ENCODE assay signal across 7 cellular contexts in genomic region chr3:156643729-156644389, GRCh38. TPM values are rescaled to one million over a fixed set of nuclear protein-coding genes. Genes with fewer than 3 reads are reported as not detected.
DNase-seq lines count a peak whose midpoint lies in the region; ATAC-seq, FAIRE-seq and TF ChIP-seq lines count a peak whose summit lies in the region.

No MANE protein-coding gene starts in this region.

- intact Hi-C loops in GM12878 (cut with micrococcal nuclease; ENCODE audit: unreplicated experiment): loop anchor here (2.0 kb wide), 1 partner anchor 21 kb away; no protein-coding TSS in a partner anchor

- no peaks in the 10 kb centered on the region for H3K27me3 ChIP-seq in GM12878 (replicated peaks in 1 of 2; ENCODE audit: control insufficient read depth in 2 of 2, insufficient read depth in 2 of 2, low read length in 1 of 2)

- no peaks in the 10 kb centered on the region for H3K36me3 ChIP-seq in HEK293 (ENCODE audit: control insufficient read depth in 2 of 2, insufficient read depth in 1 of 2, low read length in 2 of 2)
- H3K36me3 ChIP-seq in GM12878 (ENCODE audit: control insufficient read depth in 2 of 2, insufficient read depth in 2 of 2, low read length in 1 of 2): no peaks in the 10 kb centered on the region

- TF ChIP-seq CTCF in HEK293 (tag by site-specific recombination; IDR thresholded peaks at IDR 0.05) (no peak), GM12878 (IDR thresholded peaks at IDR 0.05 in 2 of 3, conservative IDR thresholded peaks at IDR 0.05 in 1 of 3; ENCODE audit: control insufficient read depth in 2 of 3, extremely low read depth in 1 of 3, insufficient read depth in 1 of 3, low read depth in 3 of 3, low read length in 3 of 3) (no peak), RWPE1 (conservative IDR thresholded peaks at IDR 0.05; ENCODE audit: low read depth) (no peak)

- WGBS in GM12878 (ENCODE audit: insufficient coverage, insufficient replicate concordance, low lambda C conversion rate, missing lambda C conversion rate): 17% methylated on average over 6 of the region's 6 CpGs

- H3K4me2 ChIP-seq in GM12878 (ENCODE audit: control insufficient read depth, insufficient read depth): peak overlapping the region; percentile 85

- peak; percentile 57 for FAIRE-seq in GM12878 (lab: Jason Lieb, UNC)

- H3K4me1 ChIP-seq in HEK293 (ENCODE audit: control insufficient read depth, insufficient read depth, low read length) (no peaks in the 10 kb centered on the region), GM12878 (ENCODE audit: control insufficient read depth, insufficient read depth, low read length) (peaks cover 26% of the 10 kb centered on the region)

- CTCF ChIA-PET in HEK293 (lab: Yijun Ruan, JAX): no interaction called here
- CTCF ChIA-PET in GM12878 (lab: Yijun Ruan, JAX): interaction anchor here (0.6 to 5.7 kb wide), 8 partner anchors 12 to 90 kb away, joined by 3 to 40 read pairs (median 4); no protein-coding TSS in a partner anchor
- CTCF ChIA-PET in RWPE1 (lab: Yijun Ruan, JAX): interaction anchor here (1.1 kb wide), 1 partner anchor 30 kb away, joined by 5 read pairs; no protein-coding TSS in a partner anchor

- H4K20me1 ChIP-seq in GM12878 (ENCODE audit: control insufficient read depth, insufficient read depth): no peaks in the 10 kb centered on the region

- peak overlapping the region; percentile 80 for H2AFZ ChIP-seq in GM12878 (ENCODE audit: control insufficient read depth, low read depth, low read length)

- H3K9me3 ChIP-seq in HEK293 (ENCODE audit: control insufficient read depth, insufficient read depth, low read depth, low read length): no peaks in the 10 kb centered on the region
- peaks cover 6% of the 10 kb centered on the region; the same call in 1 of the 3 replicates for H3K9me3 ChIP-seq in GM12878 (replicated peaks; ENCODE audit: control insufficient read depth, insufficient read depth, low read length)

- POLR2A ChIA-PET in HEK293 (lab: Yijun Ruan, JAX): no interaction called here
- POLR2A ChIA-PET in GM12878 (lab: Charles Lee): interaction anchor here (1.1 to 4.8 kb wide), 7 partner anchors 12 to 89 kb away, joined by 3 to 28 read pairs (median 5); partner anchors contain the start of gene SSR3
- POLR2A ChIA-PET in RWPE1 (lab: Yijun Ruan, JAX; ENCODE audit: low non-redundant PET): no interaction called here

- TF ChIP-seq RAD21 in GM12878 (IDR thresholded peaks at IDR 0.05; ENCODE audit: insufficient read depth, low read depth, low read length): no peak

- H3K27ac ChIP-seq in HEK293 (ENCODE audit: extremely low read depth, low read depth, low read length) (no peak overlapping the region), GM12878 (ENCODE audit: control insufficient read depth, insufficient read depth) (peak overlapping the region; percentile 67), RWPE1 (no peak overlapping the region)

- TF ChIP-seq POLR2A in GM12878 (IDR thresholded peaks at IDR 0.05; ENCODE audit: low read depth, low read length): no peak

- peak overlapping the region; percentile 41 for H3K9ac ChIP-seq in GM12878 (ENCODE audit: control insufficient read depth, insufficient read depth, low read length)

- H3K4me3 ChIP-seq in HEK293 (ENCODE audit: low read depth, low read length): no peak overlapping the region
- H3K4me3 ChIP-seq in GM12878: peak overlapping the region; percentile 8; the same call in 1 of the 2 replicates

- no TSS peak for BruUV-seq in GM12878 (replicated peaks; lab: Mats Ljungman, UMichigan)

- peak; percentile 85 for DNase-seq in NCI-H1436 treated with DMSO at 0.1 percent for 48 hours (lab: John Stamatoyannopoulos, UW)
- peak; percentile 76 for DNase-seq in GM12878 (ENCODE audit: low read depth, low spot score)
- peak; percentile 26 for DNase-seq in putamen (ENCODE audit: low spot score)
- DNase-seq in T-helper 9 cell: no peak
- no peak for DNase-seq in RWPE1 (ENCODE audit: low spot score)

- SMC1A ChIA-PET in GM12878 (lab: Charles Lee; ENCODE audit: uncharacterized antibody, unreplicated experiment): interaction anchor here (0.6 to 4.2 kb wide), 20 partner anchors 9 to 445 kb away, joined by 3 to 46 read pairs (median 4); partner anchors contain the start of gene SSR3

- in situ Hi-C loops in GM12878 (cut with MboI): no loop called here

- peak; percentile 81 to 84 for TF ChIP-seq EP300 in GM12878 (IDR thresholded peaks at IDR 0.05; ENCODE audit: borderline replicate concordance in 1 of 2, control insufficient read depth in 1 of 2, low read depth in 2 of 2, low read length in 2 of 2)

- ATAC-seq in GM18867 (IDR thresholded peaks at IDR 0.05; ENCODE audit: unreplicated experiment) (peak; percentile 88), GM12878 (peak; percentile 90)

- H3K79me2 ChIP-seq in GM12878 (ENCODE audit: control insufficient read depth, insufficient read depth, low read length): no peaks in the 10 kb centered on the region

- RAD21 ChIA-PET in GM12878 (lab: Charles Lee; ENCODE audit: unreplicated experiment): interaction anchor here (0.6 to 4.5 kb wide), 16 partner anchors 11 to 458 kb away, joined by 3 to 31 read pairs (median 4); partner anchors contain the start of gene SSR3

TF ChIP-seq in HEK293, 187 proteins besides CTCF, POLR2A, EP300 and RAD21 (continues in another document):
- TF ChIP-seq, protein P1, sequence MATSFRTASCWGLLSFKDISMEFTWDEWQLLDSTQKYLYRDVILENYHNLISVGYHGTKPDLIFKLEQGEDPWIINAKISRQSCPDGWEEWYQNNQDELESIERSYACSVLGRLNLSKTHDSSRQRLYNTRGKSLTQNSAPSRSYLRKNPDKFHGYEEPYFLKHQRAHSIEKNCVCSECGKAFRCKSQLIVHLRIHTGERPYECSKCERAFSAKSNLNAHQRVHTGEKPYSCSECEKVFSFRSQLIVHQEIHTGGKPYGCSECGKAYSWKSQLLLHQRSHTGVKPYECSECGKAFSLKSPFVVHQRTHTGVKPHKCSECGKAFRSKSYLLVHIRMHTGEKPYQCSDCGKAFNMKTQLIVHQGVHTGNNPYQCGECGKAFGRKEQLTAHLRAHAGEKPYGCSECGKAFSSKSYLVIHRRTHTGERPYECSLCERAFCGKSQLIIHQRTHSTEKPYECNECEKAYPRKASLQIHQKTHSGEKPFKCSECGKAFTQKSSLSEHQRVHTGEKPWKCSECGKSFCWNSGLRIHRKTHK (tag by site-specific recombination; IDR thresholded peaks at IDR 0.05): no peak
- TF ChIP-seq ZNF341 (tag by site-specific recombination; IDR thresholded peaks at IDR 0.05; ENCODE audit: low read depth) (peak; percentile 49), MYNN (tag by site-specific recombination; IDR thresholded peaks at IDR 0.05; ENCODE audit: borderline replicate concordance) (no peak)

TF ChIP-seq in GM12878, 131 proteins besides CTCF, POLR2A, EP300 and RAD21 (continues in another document):
- TF ChIP-seq EED (IDR thresholded peaks at IDR 0.05; ENCODE audit: low read depth) (peak; percentile 83), ZNF622 (IDR thresholded peaks at IDR 0.05) (no peak), CEBPB (IDR thresholded peaks at IDR 0.05; ENCODE audit: borderline replicate concordance in 1 of 2, low read depth in 2 of 2, low read length in 2 of 2) (no peak), SRF (IDR thresholded peaks at IDR 0.05; ENCODE audit: low read depth in 2 of 2, low read length in 2 of 2) (no peak), ZNF207 (IDR thresholded peaks at IDR 0.05; ENCODE audit: borderline replicate concordance) (no peak), HDGF (IDR thresholded peaks at IDR 0.05) (peak; percentile 71), ASH2L (IDR thresholded peaks at IDR 0.05; ENCODE audit: borderline replicate concordance, low read depth) (no peak), TARDBP (IDR thresholded peaks at IDR 0.05; ENCODE audit: borderline replicate concordance) (no peak; the same call in 1 of the 2 replicates), ZNF274 (IDR thresholded peaks at IDR 0.05; ENCODE audit: insufficient read depth, insufficient read length) (no peak), HDAC2 (IDR thresholded peaks at IDR 0.05) (no peak), MYB (IDR thresholded peaks at IDR 0.05; ENCODE audit: borderline replicate concordance, low read depth, low read length) (no peak), PAX5 (IDR thresholded peaks at IDR 0.05; ENCODE audit: borderline replicate concordance, low read depth, low read length) (peak; percentile 45; the same call in 1 of the 2 replicates), CBX5 (IDR thresholded peaks at IDR 0.05; ENCODE audit: low read depth) (0 out of 2 replicates have a peak, but pooled peaks have one; percentile 27)

RNA-seq across cellular contexts. Expression of gene TIPARP, which starts 30.5 kb away (rescaled TPM):
- 60.0 and 68.9 TPM in 2 replicates for total RNA-seq in GM12878 (2013; cell fraction: nucleolus; rRNA removed)
- total RNA-seq in GM12878 (2014; rRNA removed): 17.8 and 23.4 TPM in 2 replicates
- total RNA-seq in GM12878 (2014; rRNA removed; fragmentation: Illumina TruSeq; extraction: Trizol): 21.5 TPM in 2 replicates
- total RNA-seq in GM12878 (2021): 13.8 and 14.8 TPM in 2 replicates
- 12.8 TPM for polyA plus RNA-seq in GM12878 (2011; ENCODE audit: low read depth)
- 13.5 and 17.2 TPM in 2 replicates for polyA plus RNA-seq in GM12878 (2011; rRNA removed)
- polyA plus RNA-seq in GM12878 (2011; cell fraction: cytosol; rRNA removed): 5.4 and 9.3 TPM in 2 replicates
- polyA plus RNA-seq in GM12878 (2011; cell fraction: nucleus; rRNA removed): 12.0 and 17.3 TPM in 2 replicates
- polyA plus RNA-seq in GM12878 (2012): 16.9 and 22.4 TPM in 2 replicates
- polyA plus RNA-seq in GM12878 (2014; fragmentation: Illumina TruSeq; extraction: Trizol): 17.8 and 22.1 TPM in 2 replicates
- 1 to 10 TPM; 3.2 to 3.3 TPM for polyA plus RNA-seq in GM12878 (2014; fragmentation: Nextera tagmentation; extraction: Ambion mirVana)
- polyA plus RNA-seq in GM12878 (2014; rRNA removed): 7.6 and 9.3 TPM in 2 replicates
- 1 to 10 TPM; 6.1 to 7.9 TPM for polyA plus RNA-seq in GM12878 (2016; fragmentation: Nextera tagmentation; extraction: Ambion mirVana)
- polyA minus RNA-seq in GM12878 (2011; rRNA and poly(A)+ RNA removed): 17.3 and 21.8 TPM in 2 replicates
- 6.5 and 7.7 TPM in 2 replicates for polyA minus RNA-seq in GM12878 (2011; cell fraction: cytosol; rRNA and poly(A)+ RNA removed)
- polyA minus RNA-seq in GM12878 (2011; cell fraction: nucleus; rRNA and poly(A)+ RNA removed): 41.8 and 42.7 TPM in 2 replicates

Comparison
In these comparisons a context has a peak if more than half of its experiments do, and no peak if none do; other contexts are left out.
1. DNase-seq: peak in NCI-H1436 treated with DMSO at 0.1 percent for 48 hours (single experiment), GM12878 (single experiment) and putamen (single experiment); none in T-helper 9 cell (single experiment) and RWPE1 (single experiment).